ENCODE assay signal across 14 cellular contexts in genomic region chr2:18626256-18626668, GRCh38. TPM values are rescaled to one million over a fixed set of nuclear protein-coding genes. Genes with fewer than 3 reads are reported as not detected.
DNase-seq lines count a peak whose midpoint lies in the region; FAIRE-seq and TF ChIP-seq lines count a peak whose summit lies in the region.
"Had no signal": no experiment of that assay in that cellular context is flagged by ENCODE, and none has a peak within 500 bp of the region (broad histone marks: within the 10 kb centered on the region; RNA-seq: fewer than 3 reads in every experiment).

No MANE protein-coding gene starts in this region.

- WGBS in GM23248 (ENCODE audit: low coverage in 1 of 2, low lambda C conversion rate in 2 of 2, missing lambda C conversion rate in 2 of 2), 2 experiments = 0 to 2% methylated on average over 2 of the region's 2 CpGs
- WGBS in trophoblast cell (ENCODE audit: extremely low coverage, insufficient coverage, insufficient read length) = no CpG with 5 or more reads among the region's 2 CpGs

- DNase-seq in GM23248 = peak; percentile 71
- DNase-seq in adipocyte (ENCODE audit: low read depth) = peak; percentile 55
- DNase-seq in fibroblast of the conjunctiva (ENCODE audit: low read depth) = peak; percentile 18
- peak; percentile 3 to 67 for DNase-seq in trophoblast cell
- DNase-seq in uterus = no peak
- DNase-seq in NCI-H2107 treated with DMSO at 0.1 percent for 48 hours (lab: John Stamatoyannopoulos, UW; ENCODE audit: unreplicated experiment) = no peak
- no peak for DNase-seq in GM12892 (ENCODE audit: insufficient read length)
- no peak for DNase-seq in DMS53 treated with DMSO at 0.1 percent for 48 hours (lab: John Stamatoyannopoulos, UW; ENCODE audit: unreplicated experiment)
- DNase-seq: effector CD4-positive, alpha-beta T cell; kidney glomerular epithelial cell; testis had no signal

- no peaks in the 10 kb centered on the region for H3K9me2 ChIP-seq in GM23248 (ENCODE audit: insufficient read depth)

- no peaks in the 10 kb centered on the region for H3K79me2 ChIP-seq in GM23248 (ENCODE audit: insufficient read depth)
- H3K79me2 ChIP-seq in trophoblast cell (ENCODE audit: control insufficient read depth, insufficient read depth, low read length, poor library complexity) = no peaks in the 10 kb centered on the region

- no peaks in the 10 kb centered on the region for H3K27me3 ChIP-seq in GM23248 (replicated peaks; ENCODE audit: insufficient read depth)
- no peaks in the 10 kb centered on the region for H3K27me3 ChIP-seq in adipocyte (replicated peaks; ENCODE audit: control insufficient read depth, insufficient read depth, low read length)
- H3K27me3 ChIP-seq in trophoblast cell (ENCODE audit: insufficient read depth, low read length) = no peaks in the 10 kb centered on the region
- no peaks in the 10 kb centered on the region for H3K27me3 ChIP-seq in uterus
- H3K27me3 ChIP-seq: ascending aorta, testis had no signal

- H3K9ac ChIP-seq in GM23248 (peak overlapping the region; percentile 8; the same call in 1 of the 2 replicates), adipocyte (ENCODE audit: low read length) (peak overlapping the region; percentile 78), trophoblast cell (ENCODE audit: low read length) (no peak overlapping the region)

- H3K9me3 ChIP-seq in GM23248 (ENCODE audit: low read depth) (no peaks in the 10 kb centered on the region), adipocyte (ENCODE audit: control insufficient read depth, low read length) (no peaks in the 10 kb centered on the region), trophoblast cell (ENCODE audit: insufficient read depth, low read depth, low read length) (no peaks in the 10 kb centered on the region), uterus (no peaks in the 10 kb centered on the region)
- H3K9me3 ChIP-seq: ascending aorta, testis had no signal

- H3K36me3 ChIP-seq in GM23248 (ENCODE audit: low read depth) (no peaks in the 10 kb centered on the region), adipocyte (ENCODE audit: control insufficient read depth, insufficient read depth, low read length, severe bottlenecking) (no peaks in the 10 kb centered on the region), trophoblast cell (ENCODE audit: control insufficient read depth in 1 of 2, insufficient read depth in 2 of 2, low read length in 2 of 2) (no peaks in the 10 kb centered on the region), uterus (no peaks in the 10 kb centered on the region)
- H3K36me3 ChIP-seq: ascending aorta had no signal

- H3K27ac ChIP-seq in GM23248 (peak overlapping the region; percentile 54), trophoblast cell (ENCODE audit: low read depth, low read length) (no peak overlapping the region), uterus (peak overlapping the region in 1 of 2 donors; percentile 40)
- H3K27ac ChIP-seq: ascending aorta, testis had no signal

- H3K4me3 ChIP-seq in GM23248 (peak overlapping the region; percentile 20), adipocyte (ENCODE audit: low read length) (peak overlapping the region; percentile 50), trophoblast cell (ENCODE audit: low read depth, low read length) (no peak overlapping the region), uterus (no peak overlapping the region)
- H3K4me3 ChIP-seq: ascending aorta, testis had no signal

- no peak overlapping the region for H3K4ac ChIP-seq in trophoblast cell (ENCODE audit: low read depth, low read length)

- FAIRE-seq in GM12892 (lab: Jason Lieb, UNC) = no peak

- H4K12ac ChIP-seq in trophoblast cell (ENCODE audit: low read depth, low read length) = no peak overlapping the region

- TF ChIP-seq POLR2A in uterus (IDR thresholded peaks at IDR 0.05) (no peak), GM12892 (IDR thresholded peaks at IDR 0.05; ENCODE audit: low read depth, low read length) (no peak)

- in situ Hi-C loops in GM23248 (cut with MboI) = no loop called here

- H3K4me1 ChIP-seq in GM23248 (ENCODE audit: insufficient read depth) (peaks cover 61% of the 10 kb centered on the region), adipocyte (ENCODE audit: control insufficient read depth, insufficient read depth, low read length) (peaks cover 70% of the 10 kb centered on the region), trophoblast cell (ENCODE audit: control insufficient read depth in 1 of 2, insufficient read depth in 2 of 2, low read length in 2 of 2) (no peaks in the 10 kb centered on the region), uterus (peaks cover 3 to 9% of the 10 kb centered on the region in 2 donors)

- intact Hi-C loops in uterus (cut with DNase I; ENCODE audit: low total_unique reads) = no loop called here

- no peak overlapping the region for H3K14ac ChIP-seq in trophoblast cell (ENCODE audit: low read length)

- H4K20me1 ChIP-seq in GM23248 (ENCODE audit: insufficient read depth) = no peaks in the 10 kb centered on the region

- H2AK5ac ChIP-seq in trophoblast cell (ENCODE audit: low read length) = no peak overlapping the region

- H3K18ac ChIP-seq in trophoblast cell (ENCODE audit: low read length) = no peak overlapping the region

- H2BK120ac ChIP-seq in trophoblast cell (ENCODE audit: insufficient read depth, low read length, poor library complexity) = no peak overlapping the region

- H3K4me2 ChIP-seq in GM23248 (ENCODE audit: unreplicated experiment) (peak overlapping the region; percentile 57), trophoblast cell (ENCODE audit: low read length) (no peak overlapping the region)

- H3K23ac ChIP-seq in trophoblast cell (ENCODE audit: low read length) = no peak overlapping the region

- H4K8ac ChIP-seq in trophoblast cell (ENCODE audit: low read depth, low read length) = no peak overlapping the region

- H3F3A ChIP-seq in GM23248 (ENCODE audit: insufficient read depth) = peaks cover 63% of the 10 kb centered on the region

- no peak overlapping the region for H4K91ac ChIP-seq in trophoblast cell (ENCODE audit: low read depth, low read length)

- no peak overlapping the region for H2BK5ac ChIP-seq in trophoblast cell (ENCODE audit: low read depth, low read length, poor library complexity)

- TF ChIP-seq CTCF in uterus (IDR thresholded peaks at IDR 0.05) = no peak

- H3K79me1 ChIP-seq in trophoblast cell (ENCODE audit: low read length) = no peaks in the 10 kb centered on the region

- no peak overlapping the region for H2BK12ac ChIP-seq in trophoblast cell (ENCODE audit: low read length)

- no peak overlapping the region for H2AFZ ChIP-seq in GM23248
- no peak overlapping the region for H2AFZ ChIP-seq in trophoblast cell (ENCODE audit: insufficient read depth, low read length, poor library complexity)

RNA-seq across cellular contexts. Expression of gene NT5C1B, which starts 36.9 kb away (rescaled TPM):
- total RNA-seq in GM23248 (2014; rRNA removed; shearing (Covaris generic)) = not detected in 2 replicates
- 0.88 and 1.4 TPM in 2 replicates for polyA plus RNA-seq in GM23248 (2016; fragmentation: Nextera tagmentation; extraction: Ambion mirVana)
- not detected in 2 replicates for polyA plus RNA-seq in trophoblast cell (2013)
- not detected for total RNA-seq in uterus
- 0.19 TPM for polyA plus RNA-seq in GM12892 (2012; ENCODE audit: missing spikeins)
- total RNA-seq: ascending aorta, glomerular endothelial cell, progenitor cell of endocrine pancreas had no signal

Comparison
In these comparisons a context has a peak if more than half of its experiments do, and no peak if none do; other contexts are left out.
1. DNase-seq: peak in GM23248 (single experiment), adipocyte (single experiment), fibroblast of the conjunctiva (single experiment) and trophoblast cell (2 of 2); none in uterus (0 of 2), NCI-H2107 treated with DMSO at 0.1 percent for 48 hours (single experiment), GM12892 (single experiment) and DMS53 treated with DMSO at 0.1 percent for 48 hours (single experiment).
2. H3K4me3 ChIP-seq: peak in GM23248 (single experiment) and adipocyte (single experiment); none in trophoblast cell (single experiment) and uterus (0 of 2).